20 cellular contexts compared by ENCODE assay signal in genomic region chrX:87397103-87397886, GRCh38.
DNase-seq lines count a peak whose midpoint lies in the region; ATAC-seq, FAIRE-seq and TF ChIP-seq lines count a peak whose summit lies in the region.
"Had no signal": no experiment of that assay in that cellular context is flagged by ENCODE, and none has a peak within 500 bp of the region (broad histone marks: within the 10 kb centered on the region; RNA-seq: fewer than 3 reads in every experiment).

No MANE protein-coding gene starts in this region.

- H4K8ac ChIP-seq in mesenchymal stem cell (ENCODE audit: low read length) = no peak overlapping the region

- no peaks in the 10 kb centered on the region for H3F3A ChIP-seq in smooth muscle cell (ENCODE audit: low read depth)

- H3K18ac ChIP-seq in mesenchymal stem cell (ENCODE audit: low read depth in 1 of 2, low read length in 2 of 2) = no peak overlapping the region

- no peak overlapping the region for H2AK5ac ChIP-seq in mesenchymal stem cell (ENCODE audit: low read length, severe bottlenecking)

- intact Hi-C loops in K562 (cut with micrococcal nuclease) = no loop called here

- H2BK5ac ChIP-seq in mesenchymal stem cell (ENCODE audit: low read depth, low read length, poor library complexity, severe bottlenecking) = no peak overlapping the region

- no peak for TF ChIP-seq EP300 in K562 (IDR thresholded peaks at IDR 0.05; ENCODE audit: low read length)

- CTCF ChIA-PET in K562 (lab: Yijun Ruan, JAX; ENCODE audit: low intra/inter-chr PET ratio) = no interaction called here

- TF ChIP-seq RAD21 in K562 (CRISPR knock-in tag; conservative IDR thresholded peaks at IDR 0.05 in 1 of 2, IDR thresholded peaks at IDR 0.05 in 1 of 2) = no peak

- TF ChIP-seq POLR2A in K562 (conservative IDR thresholded peaks at IDR 0.05) = no peak

- H3K23ac ChIP-seq in mesenchymal stem cell (ENCODE audit: low read length in 2 of 2) = no peak overlapping the region

- H4K91ac ChIP-seq in mesenchymal stem cell (ENCODE audit: low read length) = no peak overlapping the region

- no peak for FAIRE-seq in K562 (lab: Jason Lieb, UNC)
- FAIRE-seq: A549, HepG2 had no signal

- H4K20me1 ChIP-seq in K562 (replicated peaks; ENCODE audit: control insufficient read depth, insufficient read depth, low read length) = no peaks in the 10 kb centered on the region
- no peaks in the 10 kb centered on the region for H4K20me1 ChIP-seq in smooth muscle cell (ENCODE audit: low read depth)

- H2BK120ac ChIP-seq in mesenchymal stem cell (ENCODE audit: low read depth, low read length) = no peak overlapping the region

- H3K4me2 ChIP-seq in K562 (ENCODE audit: insufficient read depth, low read length) (no peak overlapping the region), mesenchymal stem cell (ENCODE audit: low read length, poor library complexity, severe bottlenecking) (no peak overlapping the region), smooth muscle cell (peak overlapping the region; percentile 36)
- H3K4me2 ChIP-seq: A549 had no signal

- no peaks in the 10 kb centered on the region for H3K9me3 ChIP-seq in K562 (replicated peaks; ENCODE audit: control insufficient read depth, insufficient read depth, low read depth, low read length)
- no peaks in the 10 kb centered on the region for H3K9me3 ChIP-seq in mesenchymal stem cell (ENCODE audit: control insufficient read depth, low read length)
- no peaks in the 10 kb centered on the region for H3K9me3 ChIP-seq in smooth muscle cell (replicated peaks; ENCODE audit: low read depth)
- H3K9me3 ChIP-seq: A549, SJCRH30 had no signal

- H2BK12ac ChIP-seq in mesenchymal stem cell (ENCODE audit: low read length in 2 of 2) = no peak overlapping the region

- in situ Hi-C loops in K562 (cut with MboI) = no loop called here

- no peak overlapping the region for H2BK15ac ChIP-seq in mesenchymal stem cell (ENCODE audit: low read depth, poor library complexity, severe bottlenecking)

- H3K14ac ChIP-seq in mesenchymal stem cell (ENCODE audit: low read length in 2 of 2) = no peak overlapping the region

- H3K79me2 ChIP-seq in K562 (ENCODE audit: control insufficient read depth, insufficient read depth, low read length) = no peaks in the 10 kb centered on the region
- H3K79me2 ChIP-seq in smooth muscle cell (ENCODE audit: low read depth) = no peaks in the 10 kb centered on the region

- H2AFZ ChIP-seq in K562 (ENCODE audit: low read depth, low read length) = no peak overlapping the region
- no peak overlapping the region for H2AFZ ChIP-seq in mesenchymal stem cell (ENCODE audit: low read depth, low read length)
- no peak overlapping the region for H2AFZ ChIP-seq in smooth muscle cell (ENCODE audit: low read depth)

- WGBS in K562 (ENCODE audit: insufficient coverage, low coverage, missing lambda C conversion rate) = 0% methylated on average over 2 of the region's 2 CpGs
- 64% methylated on average over 2 of the region's 2 CpGs for WGBS in mesenchymal stem cell
- 25% methylated on average over 2 of the region's 2 CpGs for WGBS in smooth muscle cell (ENCODE audit: low lambda C conversion rate)

- TF ChIP-seq CTCF in K562 (IDR thresholded peaks at IDR 0.05 in 2 of 3, conservative IDR thresholded peaks at IDR 0.05 in 1 of 3; ENCODE audit: insufficient read depth in 2 of 3, low read depth in 1 of 3, low read length in 3 of 3) (no peak), smooth muscle cell (IDR thresholded peaks at IDR 0.05; ENCODE audit: borderline replicate concordance, insufficient read depth, poor library complexity, severe bottlenecking) (no peak)

- no peaks in the 10 kb centered on the region for H3K36me3 ChIP-seq in K562 (ENCODE audit: control insufficient read depth, insufficient read depth, low read length)
- H3K36me3 ChIP-seq in mesenchymal stem cell (ENCODE audit: control insufficient read depth in 1 of 2, insufficient read depth in 2 of 2, low read depth in 1 of 2, low read length in 2 of 2) = no peaks in the 10 kb centered on the region
- H3K36me3 ChIP-seq in smooth muscle cell (ENCODE audit: low read depth) = no peaks in the 10 kb centered on the region
- H3K36me3 ChIP-seq: SJCRH30 had no signal

- H3K9ac ChIP-seq in K562 (ENCODE audit: insufficient read depth in 1 of 2, low read depth in 2 of 2, low read length in 2 of 2) (no peak overlapping the region), mesenchymal stem cell (ENCODE audit: low read length) (no peak overlapping the region), smooth muscle cell (ENCODE audit: low read depth) (peak overlapping the region; percentile 67)

- H3K4me1 ChIP-seq in K562 (replicated peaks in 1 of 2; ENCODE audit: control insufficient read depth in 2 of 2, insufficient read depth in 2 of 2, low read length in 2 of 2) (no peaks in the 10 kb centered on the region), mesenchymal stem cell (ENCODE audit: control insufficient read depth, insufficient read depth, low read depth, low read length) (no peaks in the 10 kb centered on the region), smooth muscle cell (ENCODE audit: low read depth) (no peaks in the 10 kb centered on the region)
- H3K4me1 ChIP-seq: A549 had no signal

- ATAC-seq in K562 = no peak
- ATAC-seq: A549, HepG2 had no signal

- no peak overlapping the region for H3K4ac ChIP-seq in mesenchymal stem cell (ENCODE audit: low read depth in 1 of 2, low read length in 2 of 2)

- POLR2A ChIA-PET in K562 (lab: Yijun Ruan, JAX) = no interaction called here

- H3K27ac ChIP-seq in K562 (ENCODE audit: extremely low read depth, low read depth, low read length) (no peak overlapping the region), mesenchymal stem cell (ENCODE audit: low read length, poor library complexity, severe bottlenecking) (no peak overlapping the region), smooth muscle cell (ENCODE audit: low read depth) (peak overlapping the region; percentile 88)
- H3K27ac ChIP-seq: A549, RWPE1, SJCRH30 had no signal

- no peaks in the 10 kb centered on the region for H3K9me1 ChIP-seq in K562 (ENCODE audit: control insufficient read depth, insufficient read depth, low read length)

- H3K27me3 ChIP-seq in K562 (ENCODE audit: control insufficient read depth in 2 of 2, insufficient read depth in 2 of 2, low read length in 2 of 2) (no peaks in the 10 kb centered on the region), mesenchymal stem cell (ENCODE audit: control insufficient read depth in 1 of 2, insufficient read depth in 1 of 2, low read length in 2 of 2) (no peaks in the 10 kb centered on the region), smooth muscle cell (ENCODE audit: low read depth) (no peaks in the 10 kb centered on the region)
- H3K27me3 ChIP-seq: SJCRH30 had no signal

- DNase-seq in OCI-M1 (lab: John Stamatoyannopoulos, UW) (peak; percentile 65), K562 (ENCODE audit: extremely low read depth in 1 of 4, low spot score in 3 of 4) (peak in 1 of 4 experiments; percentile 1), mesenchymal stem cell (peak; percentile 33), smooth muscle cell (lab: John Stamatoyannopoulos, UW; ENCODE audit: unreplicated experiment) (no peak), NCI-H2081 (lab: John Stamatoyannopoulos, UW) (no peak), NCI-H1436 (lab: John Stamatoyannopoulos, UW) (no peak), SKM-1 treated with dmso at 0.1 percent for 144 hours (lab: John Stamatoyannopoulos, UW; ENCODE audit: unreplicated experiment) (no peak)
- DNase-seq: Calu3; CD4-positive, alpha-beta T cell; GF-D8; H9; KG1; NCI-H1092; NCI-H2081 treated with DMSO at 0.1 percent for 48 hours; NCI-H748 treated with DMSO at 0.1 percent for 48 hours; NK-92 treated with Interleukin-12 subunit alpha and Interleukin-12 subunit beta, amount 100 ng/mL, for 24 hours; SJCRH30 had no signal

- no TSS peak for BruUV-seq in K562 (replicated peaks; lab: Mats Ljungman, UMichigan)

- H3K4me3 ChIP-seq in K562 (no peak overlapping the region), mesenchymal stem cell (ENCODE audit: insufficient read depth in 1 of 2, low read depth in 1 of 2, low read length in 2 of 2) (no peak overlapping the region), smooth muscle cell (no peak overlapping the region)
- H3K4me3 ChIP-seq: A549, SJCRH30 had no signal

- no peaks in the 10 kb centered on the region for H3K79me1 ChIP-seq in mesenchymal stem cell (replicated peaks; ENCODE audit: low read length, poor library complexity, severe bottlenecking)

TF ChIP-seq in K562, 482 proteins besides CTCF, POLR2A, EP300 and RAD21:
- TF ChIP-seq ZNF507 (tag; conservative IDR thresholded peaks at IDR 0.05) (no peak), ZNF766 (CRISPR knock-in tag; conservative IDR thresholded peaks at IDR 0.05) (peak; percentile 42; the same call in 1 of the 2 replicates), ZNF280A (IDR thresholded peaks at IDR 0.05; ENCODE audit: low read depth, partially characterized antibody) (no peak)

Comparison
In these comparisons a context has a peak if more than half of its experiments do, and no peak if none do; other contexts are left out.
1. DNase-seq: peak in OCI-M1 (single experiment) and mesenchymal stem cell (single experiment); none in smooth muscle cell (single experiment), NCI-H2081 (0 of 2), NCI-H1436 (single experiment) and SKM-1 treated with dmso at 0.1 percent for 144 hours (single experiment).